ENCODE assay signal across 20 cellular contexts in the genomic region with DNA sequence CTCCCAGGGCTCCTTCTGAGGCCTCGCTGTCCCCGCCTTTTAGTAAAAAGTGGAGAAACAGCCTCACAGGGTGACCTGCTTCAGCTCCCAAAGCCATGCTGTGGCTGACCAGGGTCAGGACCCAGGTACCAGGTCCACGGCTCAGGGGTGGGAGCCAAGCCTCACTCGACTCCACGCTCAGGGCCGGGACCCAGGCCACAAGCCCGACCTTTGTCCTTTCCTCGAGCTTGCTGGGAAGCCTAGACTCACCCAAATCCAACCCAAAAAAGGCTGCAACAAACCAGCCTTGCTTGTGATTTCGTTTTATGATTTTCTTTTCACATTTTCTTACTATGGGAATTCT. TPM values are rescaled to one million over a fixed set of nuclear protein-coding genes. Genes with fewer than 3 reads are reported as not detected.
DNase-seq lines count a peak whose midpoint lies in the region; ATAC-seq, FAIRE-seq and TF ChIP-seq lines count a peak whose summit lies in the region.
"Had no signal": no experiment of that assay in that cellular context is flagged by ENCODE, and none has a peak within 500 bp of the region (broad histone marks: within the 10 kb centered on the region; RNA-seq: fewer than 3 reads in every experiment).

No MANE protein-coding gene starts in this region.

- H3K9me3 Mint-ChIP-seq in GM23338, result peaks cover 4% of the 10 kb centered on the region; the same call in 1 of the 3 replicates
- H3K9me3 Mint-ChIP-seq: activated naive CD8-positive, alpha-beta T cell treated with anti-CD3 and anti-CD28 coated beads, Interleukin-2, amount 10 ng/mL, durations not matched to agents 7 days and 5 days had no signal

- H3K36me3 ChIP-seq in GM23338 (ENCODE audit: insufficient read depth), result no peaks in the 10 kb centered on the region
- no peaks in the 10 kb centered on the region for H3K36me3 ChIP-seq in PC-3 (ENCODE audit: low read depth, low read length)
- peaks cover 4 to 5% of the 10 kb centered on the region in 2 donors for H3K36me3 ChIP-seq in kidney (ENCODE audit: control insufficient read depth in 1 of 2, insufficient read depth in 2 of 2, low read length in 2 of 2)
- H3K36me3 ChIP-seq in neural cell (ENCODE audit: insufficient read depth, low read length), result no peaks in the 10 kb centered on the region
- no peaks in the 10 kb centered on the region for H3K36me3 ChIP-seq in thyroid gland
- no peaks in the 10 kb centered on the region for H3K36me3 ChIP-seq in colonic mucosa
- H3K36me3 ChIP-seq: ascending aorta, HAP-1, MG63, suprapubic skin had no signal

- H3K36me3 Mint-ChIP-seq in GM23338 (ENCODE audit: low read depth), result no peaks in the 10 kb centered on the region
- H3K36me3 Mint-ChIP-seq: activated naive CD8-positive, alpha-beta T cell treated with anti-CD3 and anti-CD28 coated beads, Interleukin-2, amount 10 ng/mL, durations not matched to agents 7 days and 5 days had no signal

- DNase-seq in GM23338 (ENCODE audit: low spot score) (no peak), PC-3 (no peak), kidney (peak; percentile 84), NCI-H524 (lab: John Stamatoyannopoulos, UW) (no peak), thyroid gland (no peak), NCI-H526 (lab: John Stamatoyannopoulos, UW) (no peak), colonic mucosa (no peak)
- DNase-seq: NCI-H2081 treated with DMSO at 0.1 percent for 48 hours, SIG-M5, T1000 had no signal

- no peaks in the 10 kb centered on the region for H3K79me2 ChIP-seq in GM23338 (replicated peaks; ENCODE audit: insufficient read depth)
- H3K79me2 ChIP-seq in PC-3 (ENCODE audit: low read length), result no peaks in the 10 kb centered on the region
- no peaks in the 10 kb centered on the region for H3K79me2 ChIP-seq in neural cell (replicated peaks; ENCODE audit: insufficient read depth, low read length)

- H3K4me3 ChIP-seq in GM23338 (no peak overlapping the region; the same call in 1 of the 2 replicates), PC-3 (ENCODE audit: low read length) (no peak overlapping the region), kidney (ENCODE audit: low read length in 2 of 2) (no peak overlapping the region), neural cell (ENCODE audit: low read length) (peak overlapping the region; percentile 40), thyroid gland (replicated peaks in 1 of 3) (no peak overlapping the region), colonic mucosa (no peak overlapping the region)
- H3K4me3 ChIP-seq: ascending aorta, HAP-1, MG63 had no signal

- H3K27ac Mint-ChIP-seq in GM23338, result no peak overlapping the region
- H3K27ac Mint-ChIP-seq: activated naive CD8-positive, alpha-beta T cell treated with anti-CD3 and anti-CD28 coated beads, Interleukin-2, amount 10 ng/mL, durations not matched to agents 7 days and 5 days; nephron; progenitor cell of endocrine pancreas had no signal

- FAIRE-seq in kidney (lab: Jason Lieb, UNC), result no peak
- FAIRE-seq: urothelium cell line had no signal

- TF ChIP-seq CTCF in GM23338 (conservative IDR thresholded peaks at IDR 0.05; ENCODE audit: low read depth in 2 of 2) (no peak), PC-3 (conservative IDR thresholded peaks at IDR 0.05; ENCODE audit: low read depth, low read length) (no peak), kidney (IDR thresholded peaks at IDR 0.05; ENCODE audit: borderline replicate concordance, extremely low read depth, insufficient read depth) (no peak), neural cell (IDR thresholded peaks at IDR 0.05; ENCODE audit: poor library complexity, severe bottlenecking) (no peak), thyroid gland (IDR thresholded peaks at IDR 0.05) (no peak), colonic mucosa (IDR thresholded peaks at IDR 0.05) (no peak)

- H3K27me3 Mint-ChIP-seq in GM23338 (ENCODE audit: insufficient read depth, low read depth, poor library complexity), result peaks cover 19% of the 10 kb centered on the region

- 0 out of 2 replicates have a peak overlapping the region, but pooled peaks have one; percentile 69 for H3K4me2 ChIP-seq in GM23338
- peak overlapping the region; percentile 82 for H3K4me2 ChIP-seq in PC-3 (ENCODE audit: low read length)
- H3K4me2 ChIP-seq in neural cell (ENCODE audit: low read length), result no peak overlapping the region

- H3F3A ChIP-seq in GM23338 (replicated peaks; ENCODE audit: low read depth) (peaks cover 10% of the 10 kb centered on the region; the same call in 1 of the 2 replicates), PC-3 (ENCODE audit: low read length, unreplicated experiment) (no peaks in the 10 kb centered on the region), neural cell (ENCODE audit: insufficient read depth, low read length, poor library complexity, severe bottlenecking) (no peaks in the 10 kb centered on the region)

- H3K4me1 Mint-ChIP-seq in GM23338, result peaks cover 9% of the 10 kb centered on the region
- H3K4me1 Mint-ChIP-seq: nephron had no signal

- TF ChIP-seq EP300 in neural cell (conservative IDR thresholded peaks at IDR 0.05; ENCODE audit: poor library complexity, severe bottlenecking), result no peak

- H3K27ac ChIP-seq in GM23338 (ENCODE audit: low read depth), result no peak overlapping the region
- H3K27ac ChIP-seq in PC-3 (ENCODE audit: low read length), result no peak overlapping the region
- H3K27ac ChIP-seq in kidney (ENCODE audit: low read depth in 2 of 2, low read length in 2 of 2), result peak overlapping the region in 1 of 2 donors; percentile 51
- H3K27ac ChIP-seq in neural cell (ENCODE audit: low read length), result peak overlapping the region; percentile 79
- H3K27ac ChIP-seq in thyroid gland, result no peak overlapping the region
- H3K27ac ChIP-seq in colonic mucosa, result no peak overlapping the region
- H3K27ac ChIP-seq: ascending aorta, suprapubic skin had no signal

- H3K4me3 Mint-ChIP-seq in GM23338, result no peak overlapping the region
- H3K4me3 Mint-ChIP-seq: activated naive CD8-positive, alpha-beta T cell treated with anti-CD3 and anti-CD28 coated beads, Interleukin-2, amount 10 ng/mL, durations not matched to agents 7 days and 5 days had no signal

- TF ChIP-seq POLR2A in thyroid gland (IDR thresholded peaks at IDR 0.05), result no peak

- no TSS peak for BruUV-seq in PC-3 (replicated peaks; lab: Mats Ljungman, UMichigan)

- no peaks in the 10 kb centered on the region for H4K20me1 ChIP-seq in GM23338 (replicated peaks; ENCODE audit: insufficient read depth)
- no peaks in the 10 kb centered on the region for H4K20me1 ChIP-seq in PC-3 (ENCODE audit: low read length)
- H4K20me1 ChIP-seq in neural cell (ENCODE audit: insufficient read depth), result no peaks in the 10 kb centered on the region

- H3K9ac ChIP-seq in PC-3 (ENCODE audit: low read length), result no peak overlapping the region
- peak overlapping the region in 1 of 2 donors; percentile 51 for H3K9ac ChIP-seq in kidney (ENCODE audit: low read length in 2 of 2)
- H3K9ac ChIP-seq in neural cell (ENCODE audit: low read length), result peak overlapping the region; percentile 63
- peak overlapping the region in 1 of 2 donors; percentile 2 for H3K9ac ChIP-seq in colonic mucosa (ENCODE audit: low read depth in 2 of 2, low read length in 2 of 2)

- ATAC-seq in GM23338 (peak; percentile 30), PC-3 (no peak)

- TF ChIP-seq RAD21 in neural cell (conservative IDR thresholded peaks at IDR 0.05), result no peak

- H3K27me3 ChIP-seq in GM23338 (ENCODE audit: insufficient read depth) (no peaks in the 10 kb centered on the region), PC-3 (ENCODE audit: low read length) (peaks cover 11% of the 10 kb centered on the region; the same call in 1 of the 2 replicates), neural cell (ENCODE audit: insufficient read depth, low read depth, low read length) (no peaks in the 10 kb centered on the region), thyroid gland (no peaks in the 10 kb centered on the region), colonic mucosa (no peaks in the 10 kb centered on the region)
- H3K27me3 ChIP-seq: ascending aorta, MG63 had no signal

- no peaks in the 10 kb centered on the region for H3K9me3 ChIP-seq in PC-3 (ENCODE audit: low read length)
- peaks cover 0 to 6% of the 10 kb centered on the region in 2 donors for H3K9me3 ChIP-seq in kidney (ENCODE audit: control insufficient read depth in 1 of 2, low read length in 2 of 2)
- no peaks in the 10 kb centered on the region for H3K9me3 ChIP-seq in neural cell (ENCODE audit: low read length)
- no peaks in the 10 kb centered on the region for H3K9me3 ChIP-seq in thyroid gland
- no peaks in the 10 kb centered on the region for H3K9me3 ChIP-seq in colonic mucosa
- H3K9me3 ChIP-seq: ascending aorta, Caco-2, HAP-1, MG63, suprapubic skin had no signal

- intact Hi-C loops in PC-3 (cut with micrococcal nuclease) (loop anchor here (2.0 to 5.0 kb wide), 3 partner anchors 129 to 239 kb away; no protein-coding TSS in a partner anchor), kidney (cut with DNase I) (loop anchor here (10.0 kb wide), 1 partner anchor 221 kb away; no protein-coding TSS in a partner anchor), thyroid gland (cut with DNase I) (loop anchor here (5.0 to 10.0 kb wide), 2 partner anchors 51 to 224 kb away; no protein-coding TSS in a partner anchor), colonic mucosa (cut with DNase I) (loop anchor here (5.0 kb wide), 2 partner anchors 154 to 224 kb away; no protein-coding TSS in a partner anchor)

- POLR2A ChIA-PET in PC-3 (lab: Charles Lee; ENCODE audit: unreplicated experiment), result no interaction called here

- CTCF ChIA-PET in PC-3 (lab: Charles Lee), result interaction anchor here (0.6 kb wide), 1 partner anchor 359 kb away, joined by 4 read pairs; no protein-coding TSS in a partner anchor

- H3K4me1 ChIP-seq in GM23338 (ENCODE audit: insufficient read depth), result peaks cover 5% of the 10 kb centered on the region; the same call in 1 of the 2 replicates
- peaks cover 4% of the 10 kb centered on the region; the same call in 1 of the 2 replicates for H3K4me1 ChIP-seq in PC-3 (ENCODE audit: insufficient read depth, low read length)
- peaks cover 0 to 8% of the 10 kb centered on the region in 2 donors for H3K4me1 ChIP-seq in kidney (ENCODE audit: control insufficient read depth in 1 of 2, insufficient read depth in 1 of 2, low read depth in 1 of 2, low read length in 2 of 2)
- peaks cover 5 to 8% of the 10 kb centered on the region in 2 donors for H3K4me1 ChIP-seq in thyroid gland
- H3K4me1 ChIP-seq in colonic mucosa, result peaks cover 6% of the 10 kb centered on the region
- H3K4me1 ChIP-seq: ascending aorta, HAP-1 had no signal

- WGBS in thyroid gland, 2 donors, result 86 to 89% methylated on average over 9 of the region's 9 CpGs

- H3K9me2 ChIP-seq in GM23338 (ENCODE audit: insufficient read depth), result no peaks in the 10 kb centered on the region
- no peaks in the 10 kb centered on the region for H3K9me2 ChIP-seq in PC-3 (replicated peaks; ENCODE audit: low read length)
- no peaks in the 10 kb centered on the region for H3K9me2 ChIP-seq in neural cell (ENCODE audit: insufficient read depth, low read length)

- peak overlapping the region; percentile 81 for H2AFZ ChIP-seq in GM23338
- H2AFZ ChIP-seq in PC-3 (ENCODE audit: low read length), result no peak overlapping the region
- H2AFZ ChIP-seq in neural cell (ENCODE audit: low read depth, low read length), result no peak overlapping the region

RNA-seq across cellular contexts. Expression of a gene that starts 59.6 kb away (rescaled TPM):
- 26.5 and 33.3 TPM in 2 replicates for total RNA-seq in GM23338 (2014; rRNA removed; shearing (Covaris generic))
- polyA plus RNA-seq in GM23338 (2016; fragmentation: Nextera tagmentation; extraction: Ambion mirVana), result 27.2 and 31.1 TPM in 2 replicates
- 0.33 and 1.3 TPM in 2 replicates for total RNA-seq in PC-3 (2014; rRNA removed)
- total RNA-seq in kidney, result 39.0 TPM
- 30.1 TPM for polyA plus RNA-seq in kidney (ENCODE audit: insufficient read depth, low read depth, low replicate concordance)
- 29.5 and 32.2 TPM in 2 replicates for polyA plus RNA-seq in neural cell
- 24.8 and 28.6 TPM in 2 replicates for polyA minus RNA-seq in neural cell
- total RNA-seq in thyroid gland, result 10 to 100 TPM in 2 of 4 donors, 1 to 10 TPM in 2; 6.9 to 13.0 (median 11.1) TPM
- total RNA-seq in colonic mucosa, result 10 to 100 TPM; 37.5 to 56.0 TPM
